In the genomic region with DNA sequence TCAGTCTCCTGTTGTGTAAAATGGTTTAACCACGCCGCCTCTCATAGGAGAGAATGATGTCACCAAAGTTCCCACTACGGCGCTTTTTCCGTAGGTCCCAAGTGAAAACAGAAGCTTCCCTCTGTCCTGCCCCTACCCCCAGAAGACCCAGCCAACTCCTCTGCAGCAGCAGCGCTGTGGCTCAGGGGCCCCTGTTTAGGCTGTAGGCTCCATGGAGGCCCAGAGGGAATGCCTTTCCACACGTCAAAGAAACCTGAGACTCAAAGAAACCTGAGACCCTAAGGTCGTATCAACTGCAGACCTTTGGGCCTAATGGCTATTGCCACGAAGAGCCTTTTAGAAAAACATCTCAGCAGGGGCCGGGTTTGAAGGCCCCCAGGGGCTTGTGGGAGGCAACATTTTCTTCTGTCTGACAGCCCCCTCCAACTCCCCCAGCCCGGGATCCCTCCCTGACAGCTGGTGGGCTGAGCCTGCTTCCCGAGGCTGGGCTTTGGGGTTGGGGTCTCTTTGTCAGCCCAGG, we compare ENCODE assay signal across 11 cellular contexts. TPM values are rescaled to one million over a fixed set of nuclear protein-coding genes. Genes with fewer than 3 reads are reported as not detected.
DNase-seq lines count a peak whose midpoint lies in the region; ATAC-seq and TF ChIP-seq lines count a peak whose summit lies in the region.
"Had no signal": no experiment of that assay in that cellular context is flagged by ENCODE, and none has a peak within 500 bp of the region (broad histone marks: within the 10 kb centered on the region; RNA-seq: fewer than 3 reads in every experiment).

No MANE protein-coding gene starts in this region.

- DNase-seq in CD4-positive, CD25-positive, alpha-beta regulatory T cell, result no peak
- DNase-seq in H9 (no peak), neural crest cell (ENCODE audit: low read depth, low spot score) (peak; percentile 36), COLO668 (lab: John Stamatoyannopoulos, UW; ENCODE audit: unreplicated experiment) (no peak), GF-D8 (lab: John Stamatoyannopoulos, UW) (no peak)
- DNase-seq in central memory CD4-positive, alpha-beta T cell, result no peak
- DNase-seq: NCI-H1930; NK-92 treated with Interleukin-12 subunit alpha and Interleukin-12 subunit beta, amount 100 ng/mL, for 24 hours; SIG-M5 had no signal

- no peaks in the 10 kb centered on the region for H3K36me3 ChIP-seq in CD4-positive, CD25-positive, alpha-beta regulatory T cell (ENCODE audit: control insufficient read depth, insufficient read depth, low read length)

- H4K91ac ChIP-seq in H9 (ENCODE audit: insufficient read length, low read depth, low read length), result no peak overlapping the region

- no peaks in the 10 kb centered on the region for H4K20me1 ChIP-seq in H9 (ENCODE audit: control insufficient read depth, insufficient read depth, insufficient read length)

- H2BK120ac ChIP-seq in H9 (ENCODE audit: low read depth, low read length, poor library complexity, severe bottlenecking), result peak overlapping the region; percentile 11

- H3K4me2 ChIP-seq in H9 (ENCODE audit: insufficient read depth, insufficient read length, low read length), result no peak overlapping the region
- H3K4me2 ChIP-seq: KMS-11 had no signal

- no peak overlapping the region for H3K4ac ChIP-seq in H9 (ENCODE audit: low read depth, low read length)

- H3K27me3 ChIP-seq in CD4-positive, CD25-positive, alpha-beta regulatory T cell (ENCODE audit: control insufficient read depth, insufficient read depth, low read length), result no peaks in the 10 kb centered on the region
- no peaks in the 10 kb centered on the region for H3K27me3 ChIP-seq in H9 (ENCODE audit: insufficient read depth, low read length)

- no peaks in the 10 kb centered on the region for H3K9me3 Mint-ChIP-seq in CD4-positive, CD25-positive, alpha-beta regulatory T cell
- no peaks in the 10 kb centered on the region for H3K9me3 Mint-ChIP-seq in H9
- no peaks in the 10 kb centered on the region for H3K9me3 Mint-ChIP-seq in activated T-helper 17 cell treated with anti-CD3 and anti-CD28 coated beads, Interleukin-2, amount 50 U/mL, for 72 hours
- H3K9me3 Mint-ChIP-seq in neural crest cell, result no peaks in the 10 kb centered on the region

- peaks cover 19 to 62% (median 39%) of the 10 kb centered on the region in 4 donors for H3K4me1 Mint-ChIP-seq in CD4-positive, CD25-positive, alpha-beta regulatory T cell
- H3K4me1 Mint-ChIP-seq in H9 (peaks cover 19 to 41% of the 10 kb centered on the region in 2 experiments), neural crest cell (peaks cover 66% of the 10 kb centered on the region)
- peaks cover 41% of the 10 kb centered on the region for H3K4me1 Mint-ChIP-seq in activated T-helper 17 cell treated with anti-CD3 and anti-CD28 coated beads, Interleukin-2, amount 50 U/mL, for 72 hours

- H3K23me2 ChIP-seq in H9 (ENCODE audit: insufficient read length, low read depth, low read length, poor library complexity, severe bottlenecking), result no peaks in the 10 kb centered on the region

- H3K27me3 Mint-ChIP-seq in CD4-positive, CD25-positive, alpha-beta regulatory T cell, result no peaks in the 10 kb centered on the region
- H3K27me3 Mint-ChIP-seq in H9 (ENCODE audit: low read depth) (no peaks in the 10 kb centered on the region; the same call in 1 of the 2 replicates), neural crest cell (ENCODE audit: low read depth) (no peaks in the 10 kb centered on the region)
- H3K27me3 Mint-ChIP-seq in activated T-helper 17 cell treated with anti-CD3 and anti-CD28 coated beads, Interleukin-2, amount 50 U/mL, for 72 hours, result no peaks in the 10 kb centered on the region

- H2BK15ac ChIP-seq in H9 (ENCODE audit: low read depth, low read length), result no peak overlapping the region

- H3K9me3 ChIP-seq in CD4-positive, CD25-positive, alpha-beta regulatory T cell (ENCODE audit: control insufficient read depth in 2 of 2, low read length in 2 of 2), result no peaks in the 10 kb centered on the region
- H3K9me3 ChIP-seq in H9 (ENCODE audit: control insufficient read depth, low read depth, low read length), result no peaks in the 10 kb centered on the region

- H2BK20ac ChIP-seq in H9 (ENCODE audit: low read depth, low read length, poor library complexity, severe bottlenecking), result no peak overlapping the region

- H3K56ac ChIP-seq in H9 (ENCODE audit: insufficient read length, low read depth, low read length), result no peak overlapping the region

- H2BK5ac ChIP-seq in H9 (ENCODE audit: insufficient read length, low read length), result no peak overlapping the region

- no peak overlapping the region for H4K5ac ChIP-seq in H9 (ENCODE audit: insufficient read length, low read depth, low read length)

- no peaks in the 10 kb centered on the region for H3K79me1 ChIP-seq in H9 (ENCODE audit: insufficient read depth, low read depth, low read length, poor library complexity, severe bottlenecking)

- H3T11ph ChIP-seq in H9 (ENCODE audit: low read length), result no peak overlapping the region

- no peak overlapping the region for H3K4me3 ChIP-seq in CD4-positive, CD25-positive, alpha-beta regulatory T cell (ENCODE audit: low read depth, low read length)

- H2AFZ ChIP-seq in H9 (ENCODE audit: low read length), result no peak overlapping the region

- peaks cover 42% of the 10 kb centered on the region for H3K4me1 ChIP-seq in CD4-positive, CD25-positive, alpha-beta regulatory T cell (ENCODE audit: control insufficient read depth, insufficient read depth, low read length, poor library complexity, severe bottlenecking)
- H3K4me1 ChIP-seq in H9 (ENCODE audit: insufficient read depth, low read length), result no peaks in the 10 kb centered on the region; the same call in 1 of the 2 replicates

- H3K23ac ChIP-seq in H9 (ENCODE audit: insufficient read length, low read depth, low read length), result no peak overlapping the region

- no peak overlapping the region for H2BK12ac ChIP-seq in H9 (ENCODE audit: insufficient read length, low read depth, low read length)

- ATAC-seq in CD4-positive, CD25-positive, alpha-beta regulatory T cell (ENCODE audit: low read depth in 2 of 2), result no peak
- ATAC-seq in activated T-helper 17 cell treated with anti-CD3 and anti-CD28 coated beads, Interleukin-2, amount 50 U/mL, for 72 hours (replicated peaks), result peak; percentile 9

- peak overlapping the region; percentile 27 to 69 (median 47) for H3K27ac Mint-ChIP-seq in CD4-positive, CD25-positive, alpha-beta regulatory T cell
- H3K27ac Mint-ChIP-seq in H9 (peak overlapping the region in 2 of 3 experiments; percentile 36 to 51; a peak in 2 of 7 replicates), neural crest cell (ENCODE audit: unreplicated experiment) (peak overlapping the region; percentile 86)
- H3K27ac Mint-ChIP-seq in activated T-helper 17 cell treated with anti-CD3 and anti-CD28 coated beads, Interleukin-2, amount 50 U/mL, for 72 hours, result peak overlapping the region; percentile 58

- no peak overlapping the region for H2AK5ac ChIP-seq in H9 (ENCODE audit: insufficient read length, low read length)

- H3K9ac ChIP-seq in H9 (ENCODE audit: extremely low read depth, insufficient read length, low read length), result no peak overlapping the region
- H3K9ac ChIP-seq: KMS-11 had no signal

- H3K14ac ChIP-seq in H9 (ENCODE audit: insufficient read depth, low read length), result no peak overlapping the region

- peak overlapping the region; percentile 21 for H3K27ac ChIP-seq in CD4-positive, CD25-positive, alpha-beta regulatory T cell (ENCODE audit: insufficient read depth, low read length, poor library complexity, severe bottlenecking)
- H3K27ac ChIP-seq in H9 (ENCODE audit: insufficient read length, low read depth, low read length), result no peak overlapping the region
- H3K27ac ChIP-seq: KMS-11 had no signal

- no peak for TF ChIP-seq CTCF in H9 (conservative IDR thresholded peaks at IDR 0.05)
- TF ChIP-seq CTCF in neural crest cell (conservative IDR thresholded peaks at IDR 0.05), result no peak

- no peaks in the 10 kb centered on the region for H3K79me2 ChIP-seq in H9 (ENCODE audit: insufficient read depth, low read length)

- peak overlapping the region in 1 of 4 donors; percentile 51 for H3K4me3 Mint-ChIP-seq in CD4-positive, CD25-positive, alpha-beta regulatory T cell
- H3K4me3 Mint-ChIP-seq in H9, result no peak overlapping the region
- peak overlapping the region; percentile 93 for H3K4me3 Mint-ChIP-seq in activated T-helper 17 cell treated with anti-CD3 and anti-CD28 coated beads, Interleukin-2, amount 50 U/mL, for 72 hours
- H3K4me3 Mint-ChIP-seq in neural crest cell, result peak overlapping the region; percentile 61

- WGBS in H9 (ENCODE audit: extremely low coverage, insufficient read length, low lambda C conversion rate), result no CpG with 5 or more reads among the region's 12 CpGs

- no peak overlapping the region for H3K18ac ChIP-seq in H9 (ENCODE audit: insufficient read length, low read depth, low read length)

- no peak overlapping the region for H4K8ac ChIP-seq in H9 (replicated peaks; ENCODE audit: insufficient read length, low read depth, low read length)

- peaks cover 18% of the 10 kb centered on the region for H3K36me3 Mint-ChIP-seq in CD4-positive, CD25-positive, alpha-beta regulatory T cell
- no peaks in the 10 kb centered on the region for H3K36me3 Mint-ChIP-seq in H9 (ENCODE audit: insufficient read depth in 1 of 3, low read depth in 3 of 3)
- H3K36me3 Mint-ChIP-seq in activated T-helper 17 cell treated with anti-CD3 and anti-CD28 coated beads, Interleukin-2, amount 50 U/mL, for 72 hours (ENCODE audit: low read depth), result peaks cover 33% of the 10 kb centered on the region
- H3K36me3 Mint-ChIP-seq in neural crest cell (ENCODE audit: low read depth), result no peaks in the 10 kb centered on the region

RNA-seq across cellular contexts. Expression of gene MEAK7, which starts 43.1 kb away (rescaled TPM):
- total RNA-seq in CD4-positive, CD25-positive, alpha-beta regulatory T cell, result 11.9 TPM
- 1 to 10 TPM; 5.8 to 9.1 (median 7.5) TPM for polyA plus RNA-seq in CD4-positive, CD25-positive, alpha-beta regulatory T cell
- total RNA-seq in H9 (2021), result 17.9 and 21.5 TPM in 2 replicates
- 10 to 100 TPM; 18.5 to 28.5 TPM for total RNA-seq in activated T-helper 17 cell treated with anti-CD3 and anti-CD28 coated beads, Interleukin-2, amount 50 U/mL, for 72 hours
- total RNA-seq in neural crest cell, result 29.5 and 30.8 TPM in 2 replicates

Comparison
In these comparisons a context has a peak if more than half of its experiments do, and no peak if none do; other contexts are left out.
1. H3K4me3 Mint-ChIP-seq: peak in activated T-helper 17 cell treated with anti-CD3 and anti-CD28 coated beads, Interleukin-2, amount 50 U/mL, for 72 hours (single experiment) and neural crest cell (single experiment); none in H9 (0 of 2).
2. Peak in every context shown above with its lines, with median percentiles within 50 percentile points of each other: H3K27ac Mint-ChIP-seq.